Comparison of ENCODE assay signal across 9 cellular contexts in the genomic region with DNA sequence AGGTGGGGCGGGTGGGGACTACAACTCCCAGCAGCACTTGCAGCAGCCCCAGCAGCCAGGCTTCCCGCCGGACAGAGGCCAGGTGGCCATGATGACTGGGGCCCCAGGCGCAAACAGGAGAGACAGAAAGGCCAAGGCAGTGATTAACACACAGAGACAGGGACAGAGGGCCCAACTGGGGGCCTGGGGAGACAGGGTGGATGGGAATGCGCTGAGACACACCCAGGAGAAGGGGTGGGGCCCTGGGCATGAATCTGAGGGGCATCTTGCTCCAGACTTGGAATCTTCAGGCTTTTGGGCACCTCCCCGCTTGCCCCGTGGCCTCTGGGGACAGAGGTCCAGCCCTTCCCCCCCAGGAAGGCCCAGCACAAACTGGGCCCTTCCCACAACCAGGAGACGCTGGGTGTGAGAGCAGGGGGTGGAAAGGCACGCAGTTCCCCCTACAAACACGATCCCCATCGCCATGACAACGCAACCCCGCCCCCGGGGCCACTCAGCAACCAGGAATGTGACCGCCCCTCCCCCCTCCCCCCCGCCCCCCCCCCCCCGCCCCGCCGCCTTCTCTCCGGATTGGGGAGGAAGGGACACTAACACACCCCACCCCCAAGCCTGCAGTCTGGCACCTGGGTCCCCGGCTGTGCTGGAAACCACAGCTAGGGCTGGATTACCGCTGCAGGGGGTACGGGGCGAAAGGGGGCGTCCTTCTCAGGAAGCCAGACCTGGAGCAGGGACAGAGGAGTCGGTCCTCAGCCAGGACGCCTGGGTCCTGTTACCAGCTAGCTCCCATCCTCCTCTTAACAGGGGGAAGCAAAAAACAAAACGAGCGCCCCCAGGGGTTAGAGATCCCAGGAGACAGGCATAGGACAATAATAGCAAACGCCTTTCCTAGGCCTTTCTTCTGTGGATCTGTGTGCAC. TPM values are rescaled to one million over a fixed set of nuclear protein-coding genes. Genes with fewer than 3 reads are reported as not detected.
DNase-seq lines count a peak whose midpoint lies in the region; ATAC-seq, FAIRE-seq and TF ChIP-seq lines count a peak whose summit lies in the region.
"Had no signal": no experiment of that assay in that cellular context is flagged by ENCODE, and none has a peak within 500 bp of the region (broad histone marks: within the 10 kb centered on the region; RNA-seq: fewer than 3 reads in every experiment).

No MANE protein-coding gene starts in this region.

- TF ChIP-seq CTCF in MM.1S (IDR thresholded peaks at IDR 0.05; ENCODE audit: low read length): peak; percentile 25; the same call in 1 of the 2 replicates
- peak; percentile 8 for TF ChIP-seq CTCF in astrocyte (IDR thresholded peaks at IDR 0.05; ENCODE audit: insufficient read depth, low read depth, low read length)
- TF ChIP-seq CTCF in left ventricle myocardium inferior (IDR thresholded peaks at IDR 0.05; ENCODE audit: borderline replicate concordance): peak; percentile 34
- peak; percentile 7 for TF ChIP-seq CTCF in parathyroid adenoma (IDR thresholded peaks at IDR 0.05)

- peaks cover 43% of the 10 kb centered on the region for H3K4me1 Mint-ChIP-seq in astrocyte (ENCODE audit: low read depth, unreplicated experiment)

- H3K27me3 Mint-ChIP-seq in astrocyte (ENCODE audit: low read depth, unreplicated experiment): no peaks in the 10 kb centered on the region

- H3K9ac ChIP-seq in MM.1S (ENCODE audit: low read length): peak overlapping the region; percentile 88
- H3K9ac ChIP-seq in astrocyte (ENCODE audit: low read length): peak overlapping the region; percentile 99
- peak overlapping the region; percentile 46 for H3K9ac ChIP-seq in parathyroid adenoma

- H3K27me3 ChIP-seq in MM.1S (replicated peaks; ENCODE audit: insufficient read depth, low read length): no peaks in the 10 kb centered on the region
- H3K27me3 ChIP-seq in SJSA1 (replicated peaks): no peaks in the 10 kb centered on the region
- no peaks in the 10 kb centered on the region for H3K27me3 ChIP-seq in astrocyte (ENCODE audit: insufficient read depth, low read length)
- no peaks in the 10 kb centered on the region for H3K27me3 ChIP-seq in left ventricle myocardium inferior (ENCODE audit: low read depth)
- H3K27me3 ChIP-seq in parathyroid adenoma (ENCODE audit: control insufficient read depth, insufficient read depth, low read length): no peaks in the 10 kb centered on the region

- ATAC-seq in GM21390 (IDR thresholded peaks at IDR 0.05; ENCODE audit: unreplicated experiment): no peak
- no peak for ATAC-seq in GM18502 (IDR thresholded peaks at IDR 0.05; ENCODE audit: poor library complexity, unreplicated experiment)

- H3K36me3 ChIP-seq in MM.1S (replicated peaks; ENCODE audit: insufficient read depth, low read length) (no peaks in the 10 kb centered on the region), SJSA1 (peaks cover 78% of the 10 kb centered on the region), astrocyte (ENCODE audit: insufficient read depth, low read length) (peaks cover 4% of the 10 kb centered on the region), left ventricle myocardium inferior (peaks cover 30% of the 10 kb centered on the region), parathyroid adenoma (ENCODE audit: control insufficient read depth, insufficient read depth, low read length) (no peaks in the 10 kb centered on the region)

- FAIRE-seq in astrocyte (lab: Jason Lieb, UNC): no peak
- FAIRE-seq: islet of Langerhans had no signal

- H3K9me3 Mint-ChIP-seq in astrocyte (ENCODE audit: unreplicated experiment): no peaks in the 10 kb centered on the region

- H3K9me3 ChIP-seq in MM.1S (replicated peaks; ENCODE audit: insufficient read depth, low read length) (no peaks in the 10 kb centered on the region), SJSA1 (replicated peaks) (no peaks in the 10 kb centered on the region), astrocyte (ENCODE audit: insufficient read depth, low read depth, low read length) (no peaks in the 10 kb centered on the region), left ventricle myocardium inferior (replicated peaks) (no peaks in the 10 kb centered on the region), parathyroid adenoma (ENCODE audit: control insufficient read depth, low read length) (no peaks in the 10 kb centered on the region)

- H3K27ac ChIP-seq in MM.1S (ENCODE audit: low read length) (peak overlapping the region; percentile 73; the same call in 1 of the 2 replicates), SJSA1 (peak overlapping the region; percentile 100), astrocyte (ENCODE audit: low read depth, low read length) (peak overlapping the region; percentile 100), left ventricle myocardium inferior (replicated peaks) (peak overlapping the region; percentile 98), parathyroid adenoma (peak overlapping the region; percentile 99)

- DNase-seq in GDM1 (lab: John Stamatoyannopoulos, UW) (peak; percentile 40), MM.1S (no peak), SJSA1 (ENCODE audit: low read depth in 1 of 2, low spot score in 2 of 2) (peak; percentile 96 to 99), astrocyte (ENCODE audit: low read depth) (peak; percentile 83), left ventricle myocardium inferior (peak; percentile 93)

- intact Hi-C loops in left ventricle myocardium inferior (cut with micrococcal nuclease): no loop called here

- H3K4me1 ChIP-seq in MM.1S (ENCODE audit: low read length) (peaks cover 48% of the 10 kb centered on the region), SJSA1 (replicated peaks) (peaks cover 46% of the 10 kb centered on the region), astrocyte (ENCODE audit: insufficient read depth, low read length) (peaks cover 47% of the 10 kb centered on the region), left ventricle myocardium inferior (peaks cover 76% of the 10 kb centered on the region), parathyroid adenoma (peaks cover 21% of the 10 kb centered on the region)

- peak overlapping the region; percentile 98 for H3K27ac Mint-ChIP-seq in astrocyte (ENCODE audit: unreplicated experiment)

- no peak overlapping the region for H2AFZ ChIP-seq in MM.1S (ENCODE audit: low read length)
- peak overlapping the region; percentile 46 for H2AFZ ChIP-seq in astrocyte (ENCODE audit: low read depth, low read length)
- H2AFZ ChIP-seq in parathyroid adenoma: peak overlapping the region; percentile 50

- H3K4me3 ChIP-seq in MM.1S (ENCODE audit: low read length) (peak overlapping the region; percentile 86), SJSA1 (peak overlapping the region; percentile 38), astrocyte (ENCODE audit: insufficient read depth, low read depth, low read length) (peak overlapping the region; percentile 86), left ventricle myocardium inferior (peak overlapping the region; percentile 99), parathyroid adenoma (ENCODE audit: low read depth, low read length) (peak overlapping the region; percentile 86)

- H3K79me2 ChIP-seq in MM.1S (ENCODE audit: low read length): peaks cover 84% of the 10 kb centered on the region
- peaks cover 76% of the 10 kb centered on the region for H3K79me2 ChIP-seq in astrocyte (ENCODE audit: insufficient read depth, low read length)
- peaks cover 33% of the 10 kb centered on the region for H3K79me2 ChIP-seq in parathyroid adenoma

- peak overlapping the region; percentile 97 for H3K4me3 Mint-ChIP-seq in astrocyte (ENCODE audit: unreplicated experiment)

- H4K20me1 ChIP-seq in MM.1S (ENCODE audit: insufficient read depth, low read length) (no peaks in the 10 kb centered on the region), astrocyte (ENCODE audit: insufficient read depth, low read length) (no peaks in the 10 kb centered on the region)

- H3F3A ChIP-seq in MM.1S (ENCODE audit: insufficient read depth, low read length): peaks cover 64% of the 10 kb centered on the region

- peaks cover 11% of the 10 kb centered on the region for H3K36me3 Mint-ChIP-seq in astrocyte (ENCODE audit: low read depth, unreplicated experiment)

- H3K9me2 ChIP-seq in MM.1S (replicated peaks; ENCODE audit: insufficient read depth, low read length): no peaks in the 10 kb centered on the region

- H3K4me2 ChIP-seq in MM.1S (ENCODE audit: low read depth, low read length) (peak overlapping the region; percentile 81), astrocyte (ENCODE audit: low read length) (peak overlapping the region; percentile 99), parathyroid adenoma (ENCODE audit: low read length) (peak overlapping the region; percentile 95)

RNA-seq across cellular contexts. Expression of gene HDGF, which starts 4.5 kb away (rescaled TPM):
- total RNA-seq in SJSA1 (2014; rRNA removed; shearing (Covaris generic)): 324 and 387 TPM in 2 replicates
- total RNA-seq in astrocyte: 179 and 190 TPM in 2 replicates
- 145 TPM for total RNA-seq in left ventricle myocardium inferior

RNA-seq across cellular contexts. Expression of gene MRPL24, which starts 6.1 kb away (rescaled TPM):
- 70.0 and 126 TPM in 2 replicates for total RNA-seq in SJSA1 (2014; rRNA removed; shearing (Covaris generic))
- total RNA-seq in astrocyte (37.4 and 46.5 TPM in 2 replicates), left ventricle myocardium inferior (92.1 TPM)

RNA-seq across cellular contexts. Expression of gene ISG20L2, which starts 18.4 kb away (rescaled TPM):
- 13.8 and 21.5 TPM in 2 replicates for total RNA-seq in SJSA1 (2014; rRNA removed; shearing (Covaris generic))
- total RNA-seq in astrocyte: 30.1 and 33.4 TPM in 2 replicates
- total RNA-seq in left ventricle myocardium inferior: 11.5 TPM

RNA-seq across cellular contexts. Expression of gene METTL25B, which starts 18.7 kb away (rescaled TPM):
- 6.4 and 6.5 TPM in 2 replicates for total RNA-seq in SJSA1 (2014; rRNA removed; shearing (Covaris generic))
- 9.9 and 11.1 TPM in 2 replicates for total RNA-seq in astrocyte
- 18.1 TPM for total RNA-seq in left ventricle myocardium inferior

RNA-seq across cellular contexts. Expression of gene PRCC, which starts 20.4 kb away (rescaled TPM):
- total RNA-seq in SJSA1 (2014; rRNA removed; shearing (Covaris generic)): 36.9 and 37.3 TPM in 2 replicates
- 75.5 and 78.3 TPM in 2 replicates for total RNA-seq in astrocyte
- 36.3 TPM for total RNA-seq in left ventricle myocardium inferior

Comparison
In these comparisons a context has a peak if more than half of its experiments do, and no peak if none do; other contexts are left out.
1. H3K4me3 ChIP-seq: peak in every context shown above with its lines; median percentile 99 in left ventricle myocardium inferior; 86 in MM.1S; 86 in astrocyte; 86 in parathyroid adenoma; 38 in SJSA1.
2. H3K9ac ChIP-seq: peak in every context shown above with its lines; median percentile 99 in astrocyte; 88 in MM.1S; 46 in parathyroid adenoma.